In genomic region chr12:109713187-109713984, GRCh38 we compare ENCODE assay signal across 8 cellular contexts. TPM values are rescaled to one million over a fixed set of nuclear protein-coding genes. Genes with fewer than 3 reads are reported as not detected.
DNase-seq lines count a peak whose midpoint lies in the region; ATAC-seq and TF ChIP-seq lines count a peak whose summit lies in the region.

Gene FAM222A (plus strand): TSS chr12:109713825. CDS start chr12:109744147, 30,322 bp downstream.

- H3K4me3 ChIP-seq in PC-3 (ENCODE audit: low read length) = peak within 1 kb of the TSS; percentile 78
- peak within 1 kb of the TSS; percentile 57 to 62 for H3K4me3 ChIP-seq in mucosa of rectum (ENCODE audit: low read length in 2 of 2)

- no peaks in the 10 kb centered on the region for H3K27me3 ChIP-seq in PC-3 (ENCODE audit: low read length)
- peaks cover 0 to 8% of the 10 kb centered on the region in 2 donors for H3K27me3 ChIP-seq in mucosa of rectum (ENCODE audit: control insufficient read depth in 2 of 2, insufficient read depth in 2 of 2, low read length in 2 of 2)

- no peaks in the 10 kb centered on the region for H3K79me2 ChIP-seq in PC-3 (ENCODE audit: low read length)

- no peaks in the 10 kb centered on the region for H3F3A ChIP-seq in PC-3 (ENCODE audit: low read length, unreplicated experiment)

- TF ChIP-seq EP300 in Ishikawa (IDR thresholded peaks at IDR 0.05; ENCODE audit: borderline replicate concordance) = no peak

- no peak for TF ChIP-seq POLR2A in erythroblast (IDR thresholded peaks at IDR 0.05; ENCODE audit: low read length)

- peak within 1 kb of the TSS; percentile 62 for H2AFZ ChIP-seq in PC-3 (ENCODE audit: low read length)

- H3K27ac ChIP-seq in PC-3 (ENCODE audit: low read length) (no peak within 1 kb of the TSS), mucosa of rectum (ENCODE audit: low read depth in 2 of 2, low read length in 2 of 2) (peak within 1 kb of the TSS; percentile 32 to 61)

- peaks cover 8% of the 10 kb centered on the region for H3K4me1 Mint-ChIP-seq in activated T-cell treated with anti-CD3 and anti-CD28 coated beads, Interleukin-2, amount 50 U/mL, for 24 hours (ENCODE audit: low read depth)

- H3K9me2 ChIP-seq in PC-3 (replicated peaks; ENCODE audit: low read length) = no peaks in the 10 kb centered on the region

- POLR2A ChIA-PET in PC-3 (lab: Charles Lee; ENCODE audit: unreplicated experiment) = no interaction called here

- H3K4me3 Mint-ChIP-seq in activated T-cell treated with anti-CD3 and anti-CD28 coated beads, Interleukin-2, amount 50 U/mL, for 24 hours = peak within 1 kb of the TSS; percentile 75

- H3K27me3 Mint-ChIP-seq in activated T-cell treated with anti-CD3 and anti-CD28 coated beads, Interleukin-2, amount 50 U/mL, for 24 hours = peaks cover 68% of the 10 kb centered on the region

- peak within 1 kb of the TSS; percentile 93 for H3K4me2 ChIP-seq in PC-3 (ENCODE audit: low read length)

- no peak within 1 kb of the TSS; the same call in 1 of the 2 replicates for H3K9ac ChIP-seq in PC-3 (ENCODE audit: low read length)
- peak within 1 kb of the TSS; percentile 32 to 40 for H3K9ac ChIP-seq in mucosa of rectum (ENCODE audit: low read depth in 1 of 2, low read length in 2 of 2)

- H3K36me3 ChIP-seq in PC-3 (ENCODE audit: low read depth, low read length) = no peaks in the 10 kb centered on the region
- no peaks in the 10 kb centered on the region for H3K36me3 ChIP-seq in mucosa of rectum (ENCODE audit: control insufficient read depth in 2 of 2, insufficient read depth in 2 of 2, low read length in 2 of 2)

- no TSS peak for BruUV-seq in PC-3 (replicated peaks; lab: Mats Ljungman, UMichigan)

- CTCF ChIA-PET in PC-3 (lab: Charles Lee) = interaction anchor here (1.7 kb wide), 1 partner anchor 116 kb away, joined by 7 read pairs; no protein-coding TSS in a partner anchor

- intact Hi-C loops in PC-3 (cut with micrococcal nuclease) = loop anchor here (1.0 kb wide), 1 partner anchor 140 kb away; the partner anchor contains the start of genes MMAB and MVK

- H3K9me3 Mint-ChIP-seq in activated T-cell treated with anti-CD3 and anti-CD28 coated beads, Interleukin-2, amount 50 U/mL, for 24 hours = no peaks in the 10 kb centered on the region

- H3K4me1 ChIP-seq in PC-3 (ENCODE audit: insufficient read depth, low read length) (peaks cover 26% of the 10 kb centered on the region), mucosa of rectum (ENCODE audit: control insufficient read depth in 2 of 2, insufficient read depth in 2 of 2, low read length in 2 of 2) (peaks cover 7 to 9% of the 10 kb centered on the region in 2 donors)

- H3K9me3 ChIP-seq in PC-3 (ENCODE audit: low read length) (no peaks in the 10 kb centered on the region), mucosa of rectum (ENCODE audit: control insufficient read depth in 2 of 2, low read length in 2 of 2) (no peaks in the 10 kb centered on the region)

- ATAC-seq in GM21619 (IDR thresholded peaks at IDR 0.05; ENCODE audit: unreplicated experiment) (peak; percentile 89), PC-3 (peak; percentile 81)

- TF ChIP-seq RAD21 in Ishikawa (IDR thresholded peaks at IDR 0.05; ENCODE audit: low read depth) = no peak

- no peaks in the 10 kb centered on the region; the same call in 1 of the 2 replicates for H4K20me1 ChIP-seq in PC-3 (ENCODE audit: low read length)

- DNase-seq in DMS153 treated with DMSO at 0.1 percent for 48 hours (lab: John Stamatoyannopoulos, UW; ENCODE audit: unreplicated experiment) (peak; percentile 85), PC-3 (peak; percentile 98), erythroblast (lab: John Stamatoyannopoulos, UW) (peak; percentile 97)
- DNase-seq in activated T-cell treated with anti-CD3 and anti-CD28 coated beads, Interleukin-2, amount 50 U/mL, for 24 hours = peak; percentile 97
- peak; percentile 89 to 95 for DNase-seq in stimulated activated CD8-positive, alpha-beta memory T cell treated with anti-CD3 and anti-CD28 coated beads, Interleukin-4, amount 100 ng/mL, for 4 hours (ENCODE audit: low read depth in 2 of 2, low spot score in 1 of 2)

- no peak within 1 kb of the TSS for H3K27ac Mint-ChIP-seq in activated T-cell treated with anti-CD3 and anti-CD28 coated beads, Interleukin-2, amount 50 U/mL, for 24 hours

- TF ChIP-seq CTCF in PC-3 (conservative IDR thresholded peaks at IDR 0.05; ENCODE audit: low read depth, low read length) = no peak

- H3K36me3 Mint-ChIP-seq in activated T-cell treated with anti-CD3 and anti-CD28 coated beads, Interleukin-2, amount 50 U/mL, for 24 hours (ENCODE audit: low read depth) = no peaks in the 10 kb centered on the region

TF ChIP-seq in Ishikawa, 13 proteins besides CTCF, POLR2A, EP300 and RAD21:
- TF ChIP-seq CREB1 (IDR thresholded peaks at IDR 0.05; ENCODE audit: low read depth) = peak; percentile 55; the same call in 1 of the 2 replicates
- TF ChIP-seq NFIC (IDR thresholded peaks at IDR 0.05) = no peak
- no peak for TF ChIP-seq REST (IDR thresholded peaks at IDR 0.05; ENCODE audit: low read depth)
- peak; percentile 95 for TF ChIP-seq MAX (IDR thresholded peaks at IDR 0.05)
- TF ChIP-seq YY1 (IDR thresholded peaks at IDR 0.05; ENCODE audit: low read depth) = 0 out of 2 replicates have a peak, but pooled peaks have one; percentile 16
- peak; percentile 14; the same call in 1 of the 2 replicates for TF ChIP-seq EGR1 (IDR thresholded peaks at IDR 0.05)
- no peak for TF ChIP-seq USF1 (IDR thresholded peaks at IDR 0.05)
- 0 out of 2 replicates have a peak, but pooled peaks have one; percentile 5 for TF ChIP-seq TEAD4 (IDR thresholded peaks at IDR 0.05)
- TF ChIP-seq ZBTB7A (IDR thresholded peaks at IDR 0.05; ENCODE audit: low read depth) = no peak
- no peak for TF ChIP-seq CEBPB (IDR thresholded peaks at IDR 0.05)
- peak; percentile 56 for TF ChIP-seq TCF12 (IDR thresholded peaks at IDR 0.05; ENCODE audit: low read depth)
- peak; percentile 22; the same call in 1 of the 2 replicates for TF ChIP-seq FOXM1 (IDR thresholded peaks at IDR 0.05; ENCODE audit: borderline replicate concordance, low read depth)
- peak; percentile 90 for TF ChIP-seq TAF1 (IDR thresholded peaks at IDR 0.05; ENCODE audit: low read depth)

RNA-seq across cellular contexts. Expression of gene FAM222A, which starts in this region (rescaled TPM):
- 11.7 and 15.3 TPM in 2 replicates for total RNA-seq in PC-3 (2014; rRNA removed)
